Comparison of ENCODE assay signal across 14 cellular contexts in genomic region chr6:150119256-150119655, GRCh38. TPM values are rescaled to one million over a fixed set of nuclear protein-coding genes. Genes with fewer than 3 reads are reported as not detected.
A peak's percentile ranks its signal among the peaks of the same experiment; 100 is the strongest.
DNase-seq lines count a peak whose midpoint lies in the region; ATAC-seq and TF ChIP-seq lines count a peak whose summit lies in the region.
"Had no signal": no experiment of that assay in that cellular context is flagged by ENCODE, and none has a peak within 500 bp of the region (broad histone marks: within the 10 kb centered on the region; RNA-seq: fewer than 3 reads in every experiment).

No MANE protein-coding gene starts in this region.

- H3K4me1 Mint-ChIP-seq in WTC11 = peaks cover 14% of the 10 kb centered on the region

- H3K36me3 Mint-ChIP-seq in WTC11 = peaks cover 4% of the 10 kb centered on the region; the same call in 1 of the 2 replicates
- H3K36me3 Mint-ChIP-seq: activated naive CD4-positive, alpha-beta T cell treated with anti-CD3 and anti-CD28 coated beads, Interleukin-2, amount 50 U/mL, for 72 hours had no signal

- H3K27me3 ChIP-seq in BLaER1 = no peaks in the 10 kb centered on the region
- no peaks in the 10 kb centered on the region for H3K27me3 ChIP-seq in PC-9 (ENCODE audit: insufficient read depth, low read depth)
- no peaks in the 10 kb centered on the region for H3K27me3 ChIP-seq in Peyer's patch

- H3K9me2 ChIP-seq in PC-9 (ENCODE audit: insufficient read depth) = no peaks in the 10 kb centered on the region

- ATAC-seq in GM19328 (IDR thresholded peaks at IDR 0.05; ENCODE audit: unreplicated experiment) = no peak
- no peak; the same call in 1 of the 2 replicates for ATAC-seq in WTC11
- ATAC-seq: activated naive CD4-positive, alpha-beta T cell treated with anti-CD3 and anti-CD28 coated beads, Interleukin-2, amount 50 U/mL, for 72 hours had no signal

- peaks cover 23% of the 10 kb centered on the region for H3K9me3 ChIP-seq in BLaER1
- no peaks in the 10 kb centered on the region for H3K9me3 ChIP-seq in PC-9 (ENCODE audit: insufficient read depth, low read depth)
- H3K9me3 ChIP-seq in Peyer's patch = no peaks in the 10 kb centered on the region

- no peaks in the 10 kb centered on the region; the same call in 1 of the 2 replicates for H3K27me3 Mint-ChIP-seq in WTC11 (ENCODE audit: low read depth)

- CTCF ChIA-PET in PC-9 (lab: Charles Lee) (no interaction called here), WTC11 (lab: Charles Lee) (interaction anchor here (1.5 kb wide), 2 partner anchors 38 to 48 kb away, joined by 5 to 8 read pairs; no protein-coding TSS in a partner anchor)

- TF ChIP-seq CTCF in PC-9 (conservative IDR thresholded peaks at IDR 0.05) (no peak), WTC11 (IDR thresholded peaks at IDR 0.05) (no peak), Peyer's patch (IDR thresholded peaks at IDR 0.05) (no peak)

- H3K9me3 Mint-ChIP-seq in WTC11 = peaks cover 14% of the 10 kb centered on the region
- H3K9me3 Mint-ChIP-seq: activated naive CD4-positive, alpha-beta T cell treated with anti-CD3 and anti-CD28 coated beads, Interleukin-2, amount 50 U/mL, for 72 hours had no signal

- POLR2A ChIA-PET in PC-9 (lab: Charles Lee; ENCODE audit: unreplicated experiment) (no interaction called here), WTC11 (lab: Charles Lee) (no interaction called here)

- no peak overlapping the region for H3K4me3 Mint-ChIP-seq in WTC11

- H3K9ac ChIP-seq in BLaER1 = peak overlapping the region; percentile 57

- DNase-seq in GF-D8 (lab: John Stamatoyannopoulos, UW) = peak; percentile 23
- no peak for DNase-seq in PC-9
- peak; percentile 45 for DNase-seq in left kidney (ENCODE audit: low read depth, low spot score)
- DNase-seq in WTC11 (ENCODE audit: low spot score) = no peak
- no peak for DNase-seq in ACHN
- no peak for DNase-seq in Peyer's patch
- DNase-seq: activated CD4-positive, alpha-beta T cell treated with anti-CD3 and anti-CD28 coated beads, Interleukin-2, amount 50 U/mL, for 48 hours; Calu3; mesenchymal stem cell; NCI-H2227 treated with DMSO at 0.1 percent for 48 hours; right cardiac atrium had no signal

- in situ Hi-C loops in ACHN (cut with HindIII; ENCODE audit: low pct_ligation_motif_present, low pct_unique_long_range_greater_than_20kb, low sequenced_read_pairs) = no loop called here

- no TSS peak for BruUV-seq in PC-9 (replicated peaks; lab: Mats Ljungman, UMichigan)

- H3K4me1 ChIP-seq in BLaER1 (peaks cover 98% of the 10 kb centered on the region), PC-9 (replicated peaks; ENCODE audit: insufficient read depth) (peaks cover 17% of the 10 kb centered on the region), Peyer's patch (no peaks in the 10 kb centered on the region)

- intact Hi-C loops in PC-9 (cut with micrococcal nuclease; ENCODE audit: unreplicated experiment) = no loop called here

- H3F3A ChIP-seq in PC-9 (ENCODE audit: insufficient read depth, low read depth) = 0 out of 2 replicates have a peak, but pooled peaks cover 4% of the 10 kb centered on the region

- H3K27ac Mint-ChIP-seq in WTC11 = no peak overlapping the region
- H3K27ac Mint-ChIP-seq: activated naive CD4-positive, alpha-beta T cell treated with anti-CD3 and anti-CD28 coated beads, Interleukin-2, amount 50 U/mL, for 72 hours had no signal

- TF ChIP-seq POLR2A in Peyer's patch (IDR thresholded peaks at IDR 0.05) = no peak

- H2AFZ ChIP-seq in PC-9 = no peak overlapping the region

- H4K20me1 ChIP-seq in BLaER1 (no peaks in the 10 kb centered on the region), PC-9 (ENCODE audit: insufficient read depth) (no peaks in the 10 kb centered on the region)

- H3K4me3 ChIP-seq in BLaER1 (peak overlapping the region; percentile 53; the same call in 1 of the 2 replicates), PC-9 (no peak overlapping the region), Peyer's patch (no peak overlapping the region)

- H3K4me2 ChIP-seq in BLaER1 = peak overlapping the region; percentile 94
- H3K4me2 ChIP-seq in PC-9 = peak overlapping the region; percentile 48

- peak overlapping the region; percentile 83 for H3K27ac ChIP-seq in BLaER1
- no peak overlapping the region for H3K27ac ChIP-seq in PC-9
- H3K27ac ChIP-seq in Peyer's patch = no peak overlapping the region

- no peaks in the 10 kb centered on the region for H3K79me2 ChIP-seq in PC-9 (ENCODE audit: low read depth)

- H3K36me3 ChIP-seq in BLaER1 = no peaks in the 10 kb centered on the region
- H3K36me3 ChIP-seq in PC-9 (ENCODE audit: low read depth) = no peaks in the 10 kb centered on the region
- H3K36me3 ChIP-seq in Peyer's patch = no peaks in the 10 kb centered on the region

TF ChIP-seq in WTC11, 78 proteins besides CTCF, POLR2A, EP300 and RAD21 (continues in another document):
- no peak for TF ChIP-seq NR3C1 (CRISPR knock-in tag; conservative IDR thresholded peaks at IDR 0.05; ENCODE audit: low read depth)
- no peak for TF ChIP-seq ZNF532 (CRISPR knock-in tag; IDR thresholded peaks at IDR 0.05; ENCODE audit: borderline replicate concordance)
- no peak for TF ChIP-seq ZNF138 (CRISPR knock-in tag; conservative IDR thresholded peaks at IDR 0.05)
- TF ChIP-seq ZNF423 (CRISPR knock-in tag; IDR thresholded peaks at IDR 0.05) = no peak
- no peak for TF ChIP-seq E2F1 (CRISPR knock-in tag; IDR thresholded peaks at IDR 0.05)
- TF ChIP-seq JUN (CRISPR knock-in tag; IDR thresholded peaks at IDR 0.05) = no peak
- TF ChIP-seq ZNF219 (CRISPR knock-in tag; IDR thresholded peaks at IDR 0.05; ENCODE audit: borderline replicate concordance) = no peak
- no peak for TF ChIP-seq RORB (CRISPR knock-in tag; IDR thresholded peaks at IDR 0.05)
- TF ChIP-seq SMAD3 (CRISPR knock-in tag; IDR thresholded peaks at IDR 0.05; ENCODE audit: borderline replicate concordance) = no peak

RNA-seq across cellular contexts. Expression of gene PPP1R14C, which starts 23.6 kb away (rescaled TPM):
- 9.8 and 12.1 TPM in 2 replicates for total RNA-seq in PC-9 (2021)
- total RNA-seq in WTC11 (2021) = 0.66 to 1.1 TPM (median 0.80 TPM) in 3 replicates
- 10 to 100 TPM in 2 of 4 donors, 1 to 10 TPM in 2; 4.4 to 21.2 (median 10.2) TPM for total RNA-seq in Peyer's patch

RNA-seq across cellular contexts. Expression of gene ULBP3, which starts 50.3 kb away (rescaled TPM):
- total RNA-seq in PC-9 (2021) = 3.8 and 4.2 TPM in 2 replicates
- total RNA-seq in WTC11 (2021) = 4.0 to 6.0 TPM (median 5.6 TPM) in 3 replicates
- not detected for total RNA-seq in Peyer's patch
- total RNA-seq: activated naive CD4-positive, alpha-beta T cell treated with anti-CD3 and anti-CD28 coated beads, Interleukin-2, amount 50 U/mL, for 72 hours had no signal

Comparison
In these comparisons a context has a peak if more than half of its experiments do, and no peak if none do; other contexts are left out.
1. DNase-seq: peak in GF-D8 (single experiment) and left kidney (single experiment); none in PC-9 (0 of 2), WTC11 (single experiment), ACHN (single experiment) and Peyer's patch (0 of 3).